In genomic region chr7:5629941-5630340, GRCh38 we compare ENCODE assay signal across 8 cellular contexts. TPM values are rescaled to one million over a fixed set of nuclear protein-coding genes. Genes with fewer than 3 reads are reported as not detected.
DNase-seq lines count a peak whose midpoint lies in the region; ATAC-seq and TF ChIP-seq lines count a peak whose summit lies in the region.

No MANE protein-coding gene starts in this region.

- H3K4me3 ChIP-seq in DND-41 (ENCODE audit: low read depth in 1 of 2, low read length in 2 of 2): no peak overlapping the region
- no peak overlapping the region for H3K4me3 ChIP-seq in brain microvascular endothelial cell (ENCODE audit: low read depth, low read length)
- no peak overlapping the region for H3K4me3 ChIP-seq in trophoblast cell (ENCODE audit: low read depth, low read length)

- H4K91ac ChIP-seq in trophoblast cell (ENCODE audit: low read depth, low read length): no peak overlapping the region

- POLR2A ChIA-PET in T-cell (lab: Charles Lee): no interaction called here

- TF ChIP-seq CTCF in DND-41 (IDR thresholded peaks at IDR 0.05; ENCODE audit: borderline replicate concordance, extremely low read depth, low read length, poor library complexity, severe bottlenecking) (no peak), brain microvascular endothelial cell (IDR thresholded peaks at IDR 0.05; ENCODE audit: low read depth, low read length, missing control alignments) (peak; percentile 31), GM20000 (IDR thresholded peaks at IDR 0.05; ENCODE audit: extremely low read depth, missing control alignments) (no peak)

- H2BK12ac ChIP-seq in trophoblast cell (ENCODE audit: low read length): no peak overlapping the region

- H3K23ac ChIP-seq in trophoblast cell (ENCODE audit: low read length): no peak overlapping the region

- H2AFZ ChIP-seq in DND-41 (ENCODE audit: low read depth, low read length): no peak overlapping the region
- H2AFZ ChIP-seq in trophoblast cell (ENCODE audit: insufficient read depth, low read length, poor library complexity): no peak overlapping the region

- no peak overlapping the region for H4K8ac ChIP-seq in trophoblast cell (ENCODE audit: low read depth, low read length)

- peaks cover 57% of the 10 kb centered on the region for H3K36me3 ChIP-seq in DND-41 (ENCODE audit: insufficient read depth, low read length)
- H3K36me3 ChIP-seq in brain microvascular endothelial cell (replicated peaks): peaks cover 7% of the 10 kb centered on the region
- H3K36me3 ChIP-seq in trophoblast cell (ENCODE audit: control insufficient read depth in 1 of 2, insufficient read depth in 2 of 2, low read length in 2 of 2): peaks cover 4 to 8% of the 10 kb centered on the region in 2 experiments

- H3K4me2 ChIP-seq in DND-41 (ENCODE audit: insufficient read depth, low read length) (no peak overlapping the region), trophoblast cell (ENCODE audit: low read length) (no peak overlapping the region)

- WGBS in trophoblast cell (ENCODE audit: extremely low coverage, insufficient coverage, insufficient read length): no CpG with 5 or more reads among the region's 4 CpGs

- H2AK5ac ChIP-seq in trophoblast cell (ENCODE audit: low read length): no peak overlapping the region

- ATAC-seq in DND-41 (ENCODE audit: insufficient read depth, low read depth) (peak; percentile 41; the same call in 1 of the 3 replicates), T-cell (replicated peaks in 1 of 4) (peak; percentile 74 to 84 (median 82)), GM19395 (IDR thresholded peaks at IDR 0.05; ENCODE audit: unreplicated experiment) (no peak), HG03469 (IDR thresholded peaks at IDR 0.05; ENCODE audit: unreplicated experiment) (no peak), GM19452 (IDR thresholded peaks at IDR 0.05; ENCODE audit: unreplicated experiment) (no peak)

- no peak overlapping the region for H2BK120ac ChIP-seq in trophoblast cell (ENCODE audit: insufficient read depth, low read length, poor library complexity)

- H3K4me1 ChIP-seq in DND-41 (ENCODE audit: insufficient read depth, low read length) (peaks cover 7% of the 10 kb centered on the region), trophoblast cell (ENCODE audit: control insufficient read depth in 1 of 2, insufficient read depth in 2 of 2, low read length in 2 of 2) (peaks cover 23 to 36% of the 10 kb centered on the region in 2 experiments)

- H3K27me3 Mint-ChIP-seq in T-cell: no peaks in the 10 kb centered on the region

- no peak overlapping the region for H3K18ac ChIP-seq in trophoblast cell (ENCODE audit: low read length)

- no peak overlapping the region for H3K4ac ChIP-seq in trophoblast cell (ENCODE audit: low read depth, low read length)

- peaks cover 16% of the 10 kb centered on the region for H4K20me1 ChIP-seq in DND-41 (ENCODE audit: insufficient read depth, low read length)

- H3K4me3 Mint-ChIP-seq in T-cell: no peak overlapping the region

- peaks cover 37 to 44% (median 40%) of the 10 kb centered on the region in 3 donors for H3K4me1 Mint-ChIP-seq in T-cell

- H2BK5ac ChIP-seq in trophoblast cell (ENCODE audit: low read depth, low read length, poor library complexity): no peak overlapping the region

- H3K27me3 ChIP-seq in DND-41 (ENCODE audit: insufficient read depth, low read length, poor library complexity) (no peaks in the 10 kb centered on the region), brain microvascular endothelial cell (replicated peaks) (no peaks in the 10 kb centered on the region), trophoblast cell (ENCODE audit: insufficient read depth, low read length) (no peaks in the 10 kb centered on the region)

- peaks cover 7% of the 10 kb centered on the region for H3K79me1 ChIP-seq in trophoblast cell (ENCODE audit: low read length)

- DNase-seq in DND-41 (peak; percentile 14), T-cell (peak in 22 of 34 experiments; percentile 5 to 46 (median 26)), brain microvascular endothelial cell (peak; percentile 75), trophoblast cell (peak in 1 of 2 donors; percentile 60), GM20000 (ENCODE audit: low spot score) (no peak)

- no peak overlapping the region for H3K9ac ChIP-seq in DND-41 (ENCODE audit: low read depth, low read length)
- no peak overlapping the region for H3K9ac ChIP-seq in trophoblast cell (ENCODE audit: low read length)

- H3K9me3 ChIP-seq in DND-41 (ENCODE audit: insufficient read depth, low read length, severe bottlenecking) (no peaks in the 10 kb centered on the region), trophoblast cell (ENCODE audit: insufficient read depth, low read depth, low read length) (peaks cover 2% of the 10 kb centered on the region)

- no peaks in the 10 kb centered on the region for H3K79me2 ChIP-seq in DND-41 (ENCODE audit: insufficient read depth, low read length)
- peaks cover 4% of the 10 kb centered on the region for H3K79me2 ChIP-seq in trophoblast cell (ENCODE audit: control insufficient read depth, insufficient read depth, low read length, poor library complexity)

- no peak overlapping the region for H4K12ac ChIP-seq in trophoblast cell (ENCODE audit: low read depth, low read length)

- no peaks in the 10 kb centered on the region for H3K9me3 Mint-ChIP-seq in T-cell

- CTCF ChIA-PET in T-cell (lab: Charles Lee): interaction anchor here in 1 of 2 donors (0.7 kb wide), 1 partner anchor 143 kb away, joined by 3 read pairs; no protein-coding TSS in a partner anchor

- H3K36me3 Mint-ChIP-seq in T-cell: peaks cover 23% of the 10 kb centered on the region

- in situ Hi-C loops in brain microvascular endothelial cell (cut with HindIII; ENCODE audit: low pct_ligation_motif_present, low sequenced_read_pairs): loop anchor here (5.0 kb wide), 1 partner anchor 72 kb away; no protein-coding TSS in a partner anchor

- H3K27ac Mint-ChIP-seq in T-cell: peak overlapping the region; percentile 85 to 88

- 0 out of 2 replicates have a peak overlapping the region, but pooled peaks have one; percentile 25 for H3K27ac ChIP-seq in DND-41 (ENCODE audit: low read length)
- peak overlapping the region; percentile 18 for H3K27ac ChIP-seq in brain microvascular endothelial cell
- peak overlapping the region; percentile 38 for H3K27ac ChIP-seq in trophoblast cell (ENCODE audit: low read depth, low read length)

- no peak overlapping the region for H3K14ac ChIP-seq in trophoblast cell (ENCODE audit: low read length)

RNA-seq across cellular contexts. Expression of gene FSCN1, which starts 37.3 kb away (rescaled TPM):
- 1 to 10 TPM; 4.6 to 6.4 (median 5.7) TPM for total RNA-seq in T-cell
- 507 and 526 TPM in 2 replicates for polyA plus RNA-seq in trophoblast cell (2013)

Comparison
In these comparisons a context has a peak if more than half of its experiments do, and no peak if none do; other contexts are left out.
1. ATAC-seq: peak in DND-41 (single experiment) and T-cell (4 of 4); none in GM19395 (single experiment), HG03469 (single experiment) and GM19452 (single experiment).
2. Peak in every context shown above with its lines, with median percentiles within 50 percentile points of each other: H3K27ac ChIP-seq.